In the genomic region with DNA sequence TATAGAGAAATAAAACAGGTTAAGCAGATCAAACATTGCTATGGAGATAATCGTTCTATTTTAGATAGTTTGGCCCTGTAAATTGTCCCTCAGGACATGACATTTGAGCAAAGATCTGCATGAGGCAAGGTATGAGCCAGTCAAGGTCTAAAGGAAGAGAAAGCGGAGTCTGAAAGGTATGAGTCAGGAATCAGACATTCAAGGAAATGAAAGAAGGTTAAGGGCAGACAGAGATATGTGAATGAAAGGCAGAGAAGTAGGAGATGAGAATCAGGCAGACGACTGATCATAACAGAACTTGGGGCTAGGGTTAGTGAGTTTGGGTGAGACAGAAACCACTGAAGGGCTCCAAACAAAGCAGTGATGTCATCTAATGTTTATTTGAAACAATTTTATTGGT, we compare ENCODE assay signal across 26 cellular contexts.
A peak's percentile ranks its signal among the peaks of the same experiment; 100 is the strongest.
DNase-seq lines count a peak whose midpoint lies in the region; TF ChIP-seq lines count a peak whose summit lies in the region.
"Had no signal": no experiment of that assay in that cellular context is flagged by ENCODE, and none has a peak within 500 bp of the region (broad histone marks: within the 10 kb centered on the region; RNA-seq: fewer than 3 reads in every experiment).

No MANE protein-coding gene starts in this region.

- H4K20me1 ChIP-seq in smooth muscle cell (ENCODE audit: low read depth) = no peaks in the 10 kb centered on the region
- H4K20me1 ChIP-seq: BLaER1 treated with 17β-estradiol and CSF1 and Interleukin-3, amounts not matched to agents 10 nM and 100 nM had no signal

- no peak overlapping the region for H3K4me2 ChIP-seq in smooth muscle cell
- H3K4me2 ChIP-seq: A549; BLaER1 treated with 17β-estradiol and CSF1 and Interleukin-3, amounts not matched to agents 10 nM and 100 nM; PC-9 had no signal

- no peaks in the 10 kb centered on the region for H3K9me3 ChIP-seq in smooth muscle cell (replicated peaks; ENCODE audit: low read depth)
- H3K9me3 ChIP-seq: A549; BLaER1 treated with 17β-estradiol and CSF1 and Interleukin-3, amounts not matched to agents 10 nM and 100 nM; MG63 had no signal

- peaks cover 3% of the 10 kb centered on the region for H3K4me1 ChIP-seq in smooth muscle cell (ENCODE audit: low read depth)
- H3K4me1 ChIP-seq: A549 had no signal

- no peaks in the 10 kb centered on the region for H3K27me3 ChIP-seq in smooth muscle cell (ENCODE audit: low read depth)
- H3K27me3 ChIP-seq: BLaER1 treated with 17β-estradiol and CSF1 and Interleukin-3, amounts not matched to agents 10 nM and 100 nM had no signal

- no peaks in the 10 kb centered on the region for H3K79me2 ChIP-seq in smooth muscle cell (ENCODE audit: low read depth)

- H3K4me3 ChIP-seq in smooth muscle cell = no peak overlapping the region
- H3K4me3 ChIP-seq: A549; BLaER1 treated with 17β-estradiol and CSF1 and Interleukin-3, amounts not matched to agents 10 nM and 100 nM; MG63; PC-9 had no signal

- no peak for TF ChIP-seq CTCF in smooth muscle cell (IDR thresholded peaks at IDR 0.05; ENCODE audit: borderline replicate concordance, insufficient read depth, poor library complexity, severe bottlenecking)

- no peak overlapping the region for H3K9ac ChIP-seq in smooth muscle cell (ENCODE audit: low read depth)
- H3K9ac ChIP-seq: BLaER1 treated with 17β-estradiol and CSF1 and Interleukin-3, amounts not matched to agents 10 nM and 100 nM had no signal

- peak; percentile 8 for DNase-seq in HT1080 (ENCODE audit: low read depth)
- DNase-seq in RPMI7951 (ENCODE audit: low read depth) = peak; percentile 56
- DNase-seq in epithelial cell of prostate (ENCODE audit: low read depth, low spot score) = peak; percentile 29
- no peak for DNase-seq in smooth muscle cell (lab: John Stamatoyannopoulos, UW; ENCODE audit: unreplicated experiment)
- no peak for DNase-seq in DMS153 treated with DMSO at 0.1 percent for 48 hours (lab: John Stamatoyannopoulos, UW; ENCODE audit: unreplicated experiment)
- no peak for DNase-seq in NCI-H1436 (lab: John Stamatoyannopoulos, UW)
- no peak for DNase-seq in midbrain (lab: John Stamatoyannopoulos, UW)
- DNase-seq: AML-193; CD4-positive, alpha-beta memory T cell; COR-L47; GF-D8; HCEC 1CT; KBM-7; MG63; NCI-H1105 treated with DMSO at 0.1 percent for 48 hours; NCI-H2081; NCI-H226; NCI-H510A; NK-92 treated with Interleukin-12 subunit alpha and Interleukin-12 subunit beta, amount 100 ng/mL, for 24 hours; PC-9; RPMI8226; SHP77; T-cell had no signal

- H3K27ac ChIP-seq in epithelial cell of prostate (no peak overlapping the region), smooth muscle cell (ENCODE audit: low read depth) (peak overlapping the region; percentile 55)
- H3K27ac ChIP-seq: A549; BLaER1 treated with 17β-estradiol and CSF1 and Interleukin-3, amounts not matched to agents 10 nM and 100 nM; HL-60; PC-9 had no signal

- H3F3A ChIP-seq in smooth muscle cell (ENCODE audit: low read depth) = peaks cover 5% of the 10 kb centered on the region

- H3K36me3 ChIP-seq in smooth muscle cell (ENCODE audit: low read depth) = no peaks in the 10 kb centered on the region
- H3K36me3 ChIP-seq: BLaER1 treated with 17β-estradiol and CSF1 and Interleukin-3, amounts not matched to agents 10 nM and 100 nM; MG63 had no signal

- H2AFZ ChIP-seq in smooth muscle cell (ENCODE audit: low read depth) = no peak overlapping the region
- H2AFZ ChIP-seq: PC-9 had no signal

- 55% methylated on average over 3 of the region's 3 CpGs for WGBS in smooth muscle cell (ENCODE audit: low lambda C conversion rate)

Comparison
In these comparisons a context has a peak if more than half of its experiments do, and no peak if none do; other contexts are left out.
1. DNase-seq: peak in HT1080 (single experiment), RPMI7951 (single experiment) and epithelial cell of prostate (single experiment); none in smooth muscle cell (single experiment), DMS153 treated with DMSO at 0.1 percent for 48 hours (single experiment), NCI-H1436 (single experiment) and midbrain (single experiment).